ENCODE assay signal across 8 cellular contexts in the genomic region with DNA sequence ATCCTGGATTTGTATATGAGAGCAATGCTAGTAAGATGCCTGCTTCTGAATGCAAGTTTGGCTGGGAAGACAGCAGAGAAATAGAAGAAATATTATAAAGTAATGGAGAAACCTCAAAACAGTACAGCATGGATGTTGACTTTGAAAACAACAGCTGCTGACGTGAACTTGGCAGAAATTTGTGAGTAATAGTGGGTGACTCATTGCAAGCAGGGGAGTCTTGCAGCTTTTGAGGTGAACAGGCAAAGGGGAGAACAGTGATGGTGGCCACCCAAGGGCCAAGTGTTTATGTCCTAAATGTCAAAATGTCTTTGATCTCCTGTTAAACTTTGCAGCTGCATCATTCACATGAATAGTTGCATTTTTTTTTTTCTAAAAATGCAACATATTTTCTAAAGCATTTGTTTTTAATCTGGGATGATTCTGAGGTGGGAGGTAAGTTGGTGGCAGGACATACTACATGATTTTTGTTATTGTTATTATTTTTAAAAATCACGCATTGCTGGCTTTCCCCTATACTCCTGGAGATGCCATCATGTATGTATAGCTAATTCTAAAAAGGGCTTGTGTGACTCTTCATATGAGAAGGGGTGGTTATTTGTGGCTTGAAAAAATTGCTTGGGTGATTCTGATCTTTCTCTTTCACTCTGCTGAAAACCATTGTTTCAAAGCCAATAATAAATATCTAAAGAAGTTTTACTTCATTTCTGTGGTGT.
DNase-seq lines count a peak whose midpoint lies in the region; ATAC-seq and TF ChIP-seq lines count a peak whose summit lies in the region.
"Not testable (repeated sequence)": the region's sequence is repeated elsewhere in the genome, so short reads cannot be mapped to it uniquely, and the experiment has no call there.

No MANE protein-coding gene starts in this region.

- H3K27ac Mint-ChIP-seq in activated naive CD4-positive, alpha-beta T cell treated with anti-CD3 and anti-CD28 coated beads, Interleukin-2, amount 50 U/mL, for 72 hours: peak overlapping the region in 1 of 2 donors; percentile 74

- not testable (repeated sequence) for TF ChIP-seq POLR2A in GM18505 (IDR thresholded peaks at IDR 0.05; ENCODE audit: borderline replicate concordance, extremely low read depth, insufficient read depth, insufficient read length)

- ATAC-seq in GM18505 (IDR thresholded peaks at IDR 0.05; ENCODE audit: unreplicated experiment) (peak; percentile 49), GM21360 (IDR thresholded peaks at IDR 0.05; ENCODE audit: unreplicated experiment) (peak; percentile 62), HG02623 (IDR thresholded peaks at IDR 0.05; ENCODE audit: unreplicated experiment) (peak; percentile 63), HG03159 (IDR thresholded peaks at IDR 0.05; ENCODE audit: unreplicated experiment) (peak; percentile 66)
- peak; percentile 80 to 84 for ATAC-seq in activated naive CD4-positive, alpha-beta T cell treated with anti-CD3 and anti-CD28 coated beads, Interleukin-2, amount 50 U/mL, for 72 hours

- H3K79me2 ChIP-seq in MM.1S (ENCODE audit: low read length): not testable (repeated sequence)

- DNase-seq in MM.1S; activated naive CD4-positive, alpha-beta T cell treated with anti-CD3 and anti-CD28 coated beads, Interleukin-2, amount 50 U/mL, for 72 hours (ENCODE audit: low spot score in 2 of 2): not testable (repeated sequence)
- peak; percentile 51 for DNase-seq in epithelial cell of esophagus (ENCODE audit: low read depth)
- peak; percentile 29 for DNase-seq in smooth muscle cell of the brain vasculature (ENCODE audit: low read depth, low spot score)

- H3K27ac ChIP-seq in MM.1S (ENCODE audit: low read length): peak overlapping the region; percentile 27; the same call in 1 of the 2 replicates

- not testable (repeated sequence) for H3K9me3 ChIP-seq in MM.1S (replicated peaks; ENCODE audit: insufficient read depth, low read length)

- not testable (repeated sequence) for H3K36me3 ChIP-seq in MM.1S (replicated peaks; ENCODE audit: insufficient read depth, low read length)

- not testable (repeated sequence) for H3K27me3 ChIP-seq in MM.1S (replicated peaks; ENCODE audit: insufficient read depth, low read length)

- H3K4me2 ChIP-seq in MM.1S (ENCODE audit: low read depth, low read length): not testable (repeated sequence)

- not testable (repeated sequence) for H2AFZ ChIP-seq in MM.1S (ENCODE audit: low read length)

- not testable (repeated sequence) for H3K4me3 ChIP-seq in MM.1S (ENCODE audit: low read length); epithelial cell of esophagus (ENCODE audit: low read length)

- not testable (repeated sequence) for H4K20me1 ChIP-seq in MM.1S (ENCODE audit: insufficient read depth, low read length)

- not testable (repeated sequence) for H3F3A ChIP-seq in MM.1S (ENCODE audit: insufficient read depth, low read length)

- TF ChIP-seq CTCF in MM.1S (IDR thresholded peaks at IDR 0.05; ENCODE audit: low read length); epithelial cell of esophagus (IDR thresholded peaks at IDR 0.05; ENCODE audit: insufficient read depth, low read depth, low read length, missing control alignments): not testable (repeated sequence)

- H3K36me3 Mint-ChIP-seq in activated naive CD4-positive, alpha-beta T cell treated with anti-CD3 and anti-CD28 coated beads, Interleukin-2, amount 50 U/mL, for 72 hours: not testable (repeated sequence)

- not testable (repeated sequence) for H3K9me2 ChIP-seq in MM.1S (replicated peaks; ENCODE audit: insufficient read depth, low read length)

- H3K9ac ChIP-seq in MM.1S (ENCODE audit: low read length): not testable (repeated sequence)

- not testable (repeated sequence) for H3K9me3 Mint-ChIP-seq in activated naive CD4-positive, alpha-beta T cell treated with anti-CD3 and anti-CD28 coated beads, Interleukin-2, amount 50 U/mL, for 72 hours

- not testable (repeated sequence) for H3K4me1 ChIP-seq in MM.1S (ENCODE audit: low read length)
